ENCODE assay signal across 8 cellular contexts in the genomic region with DNA sequence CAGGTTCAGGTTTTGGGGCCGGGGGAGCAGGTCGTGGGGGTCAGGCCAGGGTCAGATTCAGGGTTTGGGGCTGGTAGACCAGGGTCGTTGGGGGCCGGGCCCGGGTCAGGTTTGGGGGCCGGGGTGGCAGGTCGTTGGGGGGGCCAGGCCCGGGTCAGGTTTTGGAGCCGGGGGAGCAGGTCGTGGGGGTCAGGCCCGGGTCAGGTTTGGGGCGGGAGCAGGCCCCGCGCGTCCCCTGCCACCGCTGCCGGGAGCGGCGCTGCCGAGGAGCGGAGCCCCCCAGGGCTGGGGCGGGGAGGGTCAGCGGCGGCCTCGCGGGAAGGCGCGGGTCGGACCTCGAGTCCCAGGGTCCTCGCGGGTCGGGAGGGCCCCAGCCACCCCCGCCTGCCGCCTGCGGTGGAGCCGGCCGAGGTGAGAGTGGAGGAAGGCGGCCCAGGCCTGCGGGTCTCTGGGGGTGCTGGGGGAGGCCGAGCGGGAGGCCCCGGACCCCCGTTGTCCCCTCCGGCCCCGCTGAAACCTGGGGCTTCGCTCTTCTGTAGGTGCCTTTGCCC. TPM values are rescaled to one million over a fixed set of nuclear protein-coding genes. Genes with fewer than 3 reads are reported as not detected.
DNase-seq lines count a peak whose midpoint lies in the region; ATAC-seq and TF ChIP-seq lines count a peak whose summit lies in the region.

No MANE protein-coding gene starts in this region.

- peaks cover 3% of the 10 kb centered on the region for H3K36me3 ChIP-seq in BJ (ENCODE audit: control insufficient read depth, insufficient read depth, low read length)

- H3K36me3 Mint-ChIP-seq in effector memory CD8-positive, alpha-beta T cell (ENCODE audit: insufficient read depth), result peaks cover 26% of the 10 kb centered on the region
- no peaks in the 10 kb centered on the region for H3K36me3 Mint-ChIP-seq in natural killer cell

- CTCF ChIA-PET in BJ (lab: Yijun Ruan, JAX), result interaction anchor here (0.6 kb wide), 1 partner anchor 173 kb away, joined by 3 read pairs; no protein-coding TSS in a partner anchor

- TF ChIP-seq CTCF in BJ (IDR thresholded peaks at IDR 0.05; ENCODE audit: insufficient read depth, low read depth, low read length) (no peak), NB4 (IDR thresholded peaks at IDR 0.05; ENCODE audit: low read depth, low read length) (no peak), natural killer cell (IDR thresholded peaks at IDR 0.05) (no peak)

- H3K4me1 Mint-ChIP-seq in effector memory CD8-positive, alpha-beta T cell (ENCODE audit: low read depth in 2 of 2), result peaks cover 26 to 34% of the 10 kb centered on the region in 2 donors
- H3K4me1 Mint-ChIP-seq in natural killer cell, result peaks cover 24 to 45% of the 10 kb centered on the region in 2 donors

- no peaks in the 10 kb centered on the region for H3K9me3 Mint-ChIP-seq in effector memory CD8-positive, alpha-beta T cell
- no peaks in the 10 kb centered on the region for H3K9me3 Mint-ChIP-seq in natural killer cell

- intact Hi-C loops in natural killer cell (cut with micrococcal nuclease), result no loop called here

- peak overlapping the region; percentile 94 to 97 for H3K27ac Mint-ChIP-seq in effector memory CD8-positive, alpha-beta T cell
- H3K27ac Mint-ChIP-seq in natural killer cell, result peak overlapping the region; percentile 90 to 91

- ATAC-seq in effector memory CD8-positive, alpha-beta T cell (replicated peaks), result no peak
- no peak for ATAC-seq in natural killer cell
- ATAC-seq in GM19351 (IDR thresholded peaks at IDR 0.05; ENCODE audit: unreplicated experiment), result no peak
- no peak for ATAC-seq in HG03045 (IDR thresholded peaks at IDR 0.05; ENCODE audit: unreplicated experiment)

- DNase-seq in BJ (ENCODE audit: low read depth) (no peak), NB4 (ENCODE audit: low read depth) (no peak), natural killer cell (no peak), UCSD-AML1 (lab: John Stamatoyannopoulos, UW; ENCODE audit: unreplicated experiment) (no peak)
- no peak for DNase-seq in effector memory CD8-positive, alpha-beta T cell
- no peak for DNase-seq in stimulated activated CD4-positive, alpha-beta T cell treated with anti-CD3 and anti-CD28 coated beads, Interleukin-4, amount 100 ng/mL, for 4 hours

- TF ChIP-seq POLR2A in NB4 (IDR thresholded peaks at IDR 0.05; ENCODE audit: extremely low read depth, insufficient read length), result no peak

- no peaks in the 10 kb centered on the region for H3K27me3 Mint-ChIP-seq in effector memory CD8-positive, alpha-beta T cell
- H3K27me3 Mint-ChIP-seq in natural killer cell (ENCODE audit: low read depth in 2 of 2), result peaks cover 0 to 2% of the 10 kb centered on the region in 2 donors

- peak overlapping the region; percentile 92 for H3K4me3 Mint-ChIP-seq in effector memory CD8-positive, alpha-beta T cell
- H3K4me3 Mint-ChIP-seq in natural killer cell, result peak overlapping the region; percentile 91

- H3K4me3 ChIP-seq in BJ (ENCODE audit: low read depth, low read length), result peak overlapping the region; percentile 81
- H3K4me3 ChIP-seq in NB4 (ENCODE audit: low read depth, low read length), result peak overlapping the region; percentile 64

- no peaks in the 10 kb centered on the region for H3K27me3 ChIP-seq in BJ (ENCODE audit: control insufficient read depth, insufficient read depth, low read length)

- POLR2A ChIA-PET in BJ (lab: Charles Lee), result no interaction called here

RNA-seq across cellular contexts. Expression of gene TRABD, which starts 0.5 kb away (rescaled TPM):
- 13.5 and 31.5 TPM in 2 replicates for polyA plus RNA-seq in BJ (2011; rRNA removed)
- 13.1 and 14.2 TPM in 2 replicates for polyA minus RNA-seq in BJ (2011; rRNA and poly(A)+ RNA removed)
- total RNA-seq in natural killer cell, result 100 to 1,000 TPM; 129 to 138 (median 132) TPM

RNA-seq across cellular contexts. Expression of gene SELENOO, which starts 14.6 kb away (rescaled TPM):
- polyA plus RNA-seq in BJ (2011; rRNA removed), result 8.0 and 16.7 TPM in 2 replicates
- polyA minus RNA-seq in BJ (2011; rRNA and poly(A)+ RNA removed), result 5.9 and 6.0 TPM in 2 replicates
- total RNA-seq in natural killer cell, result 10 to 100 TPM; 37.3 to 45.2 (median 37.6) TPM

RNA-seq across cellular contexts. Expression of gene PANX2, which starts 15.7 kb away (rescaled TPM):
- 0.92 and 1.4 TPM in 2 replicates for polyA plus RNA-seq in BJ (2011; rRNA removed)
- polyA minus RNA-seq in BJ (2011; rRNA and poly(A)+ RNA removed), result 0.24 and 0.72 TPM in 2 replicates
- total RNA-seq in natural killer cell, result 1 to 10 TPM in 1 of 3 donors, under 1 TPM in 2; 0.16 to 3.4 (median 0.27) TPM

RNA-seq across cellular contexts. Expression of gene TUBGCP6, which starts 58.6 kb away (rescaled TPM):
- polyA plus RNA-seq in BJ (2011; rRNA removed), result 9.4 and 17.5 TPM in 2 replicates
- polyA minus RNA-seq in BJ (2011; rRNA and poly(A)+ RNA removed), result 9.0 and 11.5 TPM in 2 replicates
- 100 to 1,000 TPM; 105 to 126 (median 118) TPM for total RNA-seq in natural killer cell
